ENCODE assay signal across 1 cellular context in the genomic region with DNA sequence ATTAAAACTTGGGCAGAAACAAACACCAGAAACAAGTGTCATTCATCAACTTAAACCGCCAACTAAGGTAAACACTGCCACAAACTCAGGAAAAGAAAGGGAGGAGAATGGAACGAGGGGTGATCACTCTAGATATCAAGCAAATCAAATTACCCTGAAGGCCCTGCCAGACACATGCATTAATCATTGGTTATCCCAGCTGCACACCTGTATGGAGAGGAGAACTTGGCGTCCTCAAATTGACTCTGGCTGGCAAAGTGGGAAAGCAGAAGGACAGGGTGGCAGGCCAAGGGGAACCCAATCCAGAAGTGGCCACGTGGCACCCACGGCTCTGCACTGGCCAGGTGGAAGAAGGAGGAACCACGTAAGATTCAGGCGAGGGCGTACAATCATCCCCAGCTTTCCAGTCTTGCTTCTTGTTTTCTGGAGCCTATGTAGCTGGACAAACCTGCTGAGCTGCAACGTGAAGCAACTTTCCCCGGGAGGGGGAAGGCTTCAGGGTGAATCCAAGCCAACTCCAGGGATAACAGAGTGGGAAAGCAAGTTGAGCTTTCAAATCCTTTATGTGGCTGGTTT.
TF ChIP-seq lines count a peak whose summit lies in the region.

No MANE protein-coding gene starts in this region.

TF ChIP-seq in K562, 482 proteins besides CTCF, POLR2A, EP300 and RAD21 (continued from another document and continues in another):
- TF ChIP-seq, protein P1, sequence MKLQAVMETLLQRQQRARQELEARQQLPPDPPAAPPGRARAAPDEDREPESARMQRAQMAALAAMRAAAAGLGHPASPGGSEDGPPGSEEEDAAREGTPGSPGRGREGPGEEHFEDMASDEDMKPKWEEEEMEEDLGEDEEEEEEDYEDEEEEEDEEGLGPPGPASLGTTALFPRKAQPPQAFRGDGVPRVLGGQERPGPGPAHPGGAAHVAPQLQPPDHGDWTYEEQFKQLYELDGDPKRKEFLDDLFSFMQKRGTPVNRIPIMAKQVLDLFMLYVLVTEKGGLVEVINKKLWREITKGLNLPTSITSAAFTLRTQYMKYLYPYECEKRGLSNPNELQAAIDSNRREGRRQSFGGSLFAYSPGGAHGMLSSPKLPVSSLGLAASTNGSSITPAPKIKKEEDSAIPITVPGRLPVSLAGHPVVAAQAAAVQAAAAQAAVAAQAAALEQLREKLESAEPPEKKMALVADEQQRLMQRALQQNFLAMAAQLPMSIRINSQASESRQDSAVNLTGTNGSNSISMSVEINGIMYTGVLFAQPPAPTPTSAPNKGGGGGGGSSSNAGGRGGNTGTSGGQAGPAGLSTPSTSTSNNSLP (IDR thresholded peaks at IDR 0.05; ENCODE audit: borderline replicate concordance, low read depth, low read length): peak; percentile 45; the same call in 1 of the 2 replicates
- no peak for TF ChIP-seq IFI16 (CRISPR knock-in tag; IDR thresholded peaks at IDR 0.05)
- 0 out of 2 replicates have a peak, but pooled peaks have one; percentile 59 for TF ChIP-seq ZBTB17 (CRISPR knock-in tag; IDR thresholded peaks at IDR 0.05)
- no peak for TF ChIP-seq ZBTB1 (CRISPR knock-in tag; IDR thresholded peaks at IDR 0.05; ENCODE audit: borderline replicate concordance, low read depth)
- TF ChIP-seq EZH2 (IDR thresholded peaks at IDR 0.05; ENCODE audit: borderline replicate concordance, low read depth, low read length): no peak
- TF ChIP-seq ARID1B (IDR thresholded peaks at IDR 0.05): peak; percentile 67
- no peak for TF ChIP-seq HMG20B (CRISPR knock-in tag; IDR thresholded peaks at IDR 0.05)
- peak; percentile 52 for TF ChIP-seq CBFA2T2 (conservative IDR thresholded peaks at IDR 0.05)
- TF ChIP-seq SNIP1 (IDR thresholded peaks at IDR 0.05; ENCODE audit: low read depth): 0 out of 2 replicates have a peak, but pooled peaks have one; percentile 5
- peak; percentile 92 for TF ChIP-seq NFRKB (IDR thresholded peaks at IDR 0.05; ENCODE audit: low read depth)
- TF ChIP-seq, protein P2, sequence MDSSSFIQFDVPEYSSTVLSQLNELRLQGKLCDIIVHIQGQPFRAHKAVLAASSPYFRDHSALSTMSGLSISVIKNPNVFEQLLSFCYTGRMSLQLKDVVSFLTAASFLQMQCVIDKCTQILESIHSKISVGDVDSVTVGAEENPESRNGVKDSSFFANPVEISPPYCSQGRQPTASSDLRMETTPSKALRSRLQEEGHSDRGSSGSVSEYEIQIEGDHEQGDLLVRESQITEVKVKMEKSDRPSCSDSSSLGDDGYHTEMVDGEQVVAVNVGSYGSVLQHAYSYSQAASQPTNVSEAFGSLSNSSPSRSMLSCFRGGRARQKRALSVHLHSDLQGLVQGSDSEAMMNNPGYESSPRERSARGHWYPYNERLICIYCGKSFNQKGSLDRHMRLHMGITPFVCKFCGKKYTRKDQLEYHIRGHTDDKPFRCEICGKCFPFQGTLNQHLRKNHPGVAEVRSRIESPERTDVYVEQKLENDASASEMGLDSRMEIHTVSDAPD (CRISPR knock-in tag; IDR thresholded peaks at IDR 0.05): no peak
- TF ChIP-seq ZNF384 (IDR thresholded peaks at IDR 0.05; ENCODE audit: low read depth, low read length): no peak
- no peak for TF ChIP-seq THRAP3 (IDR thresholded peaks at IDR 0.05; ENCODE audit: borderline replicate concordance)
- no peak for TF ChIP-seq PYGO2 (tag; IDR thresholded peaks at IDR 0.05)
- no peak for TF ChIP-seq HINFP (tag; conservative IDR thresholded peaks at IDR 0.05; ENCODE audit: low read depth)
- peak; percentile 68; the same call in 1 of the 2 replicates for TF ChIP-seq ZNF583 (CRISPR knock-in tag; IDR thresholded peaks at IDR 0.05)
- peak; percentile 20 for TF ChIP-seq CEBPB (tag; IDR thresholded peaks at IDR 0.05)
- no peak; a peak in 1 of 4 replicates for TF ChIP-seq ZNF639 (CRISPR knock-in tag; conservative IDR thresholded peaks at IDR 0.05 in 1 of 2, IDR thresholded peaks at IDR 0.05 in 1 of 2)
- TF ChIP-seq ZBTB40 (IDR thresholded peaks at IDR 0.05): no peak
- no peak for TF ChIP-seq ZBTB40 (CRISPR knock-in tag; IDR thresholded peaks at IDR 0.05)
- 0 out of 2 replicates have a peak, but pooled peaks have one; percentile 42 for TF ChIP-seq RUNX1 (IDR thresholded peaks at IDR 0.05; ENCODE audit: low read depth)
- TF ChIP-seq SREBF2 (CRISPR knock-in tag; IDR thresholded peaks at IDR 0.05): no peak
- no peak for TF ChIP-seq TSHZ1 (CRISPR knock-in tag; IDR thresholded peaks at IDR 0.05)
- TF ChIP-seq ZNF347 (CRISPR knock-in tag; IDR thresholded peaks at IDR 0.05; ENCODE audit: low read depth): no peak
- peak; percentile 49 to 74; a peak in 3 of 4 replicates for TF ChIP-seq MLLT1 (IDR thresholded peaks at IDR 0.05)
- TF ChIP-seq, protein P3, sequence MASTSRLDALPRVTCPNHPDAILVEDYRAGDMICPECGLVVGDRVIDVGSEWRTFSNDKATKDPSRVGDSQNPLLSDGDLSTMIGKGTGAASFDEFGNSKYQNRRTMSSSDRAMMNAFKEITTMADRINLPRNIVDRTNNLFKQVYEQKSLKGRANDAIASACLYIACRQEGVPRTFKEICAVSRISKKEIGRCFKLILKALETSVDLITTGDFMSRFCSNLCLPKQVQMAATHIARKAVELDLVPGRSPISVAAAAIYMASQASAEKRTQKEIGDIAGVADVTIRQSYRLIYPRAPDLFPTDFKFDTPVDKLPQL (IDR thresholded peaks at IDR 0.05; ENCODE audit: extremely low read depth, insufficient read length): no peak
- no peak for TF ChIP-seq ZNF717 (CRISPR knock-in tag; IDR thresholded peaks at IDR 0.05)
- no peak for TF ChIP-seq PTRF (tag; IDR thresholded peaks at IDR 0.05)
- TF ChIP-seq, protein P4, sequence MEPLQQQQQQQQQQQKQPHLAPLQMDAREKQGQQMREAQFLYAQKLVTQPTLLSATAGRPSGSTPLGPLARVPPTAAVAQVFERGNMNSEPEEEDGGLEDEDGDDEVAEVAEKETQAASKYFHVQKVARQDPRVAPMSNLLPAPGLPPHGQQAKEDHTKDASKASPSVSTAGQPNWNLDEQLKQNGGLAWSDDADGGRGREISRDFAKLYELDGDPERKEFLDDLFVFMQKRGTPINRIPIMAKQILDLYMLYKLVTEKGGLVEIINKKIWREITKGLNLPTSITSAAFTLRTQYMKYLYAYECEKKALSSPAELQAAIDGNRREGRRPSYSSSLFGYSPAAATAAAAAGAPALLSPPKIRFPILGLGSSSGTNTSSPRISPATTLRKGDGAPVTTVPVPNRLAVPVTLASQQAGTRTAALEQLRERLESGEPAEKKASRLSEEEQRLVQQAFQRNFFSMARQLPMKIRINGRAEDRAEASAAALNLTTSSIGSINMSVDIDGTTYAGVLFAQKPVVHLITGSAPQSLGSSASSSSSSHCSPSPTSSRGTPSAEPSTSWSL (CRISPR knock-in tag; IDR thresholded peaks at IDR 0.05; ENCODE audit: borderline replicate concordance): no peak
- peak; percentile 31; the same call in 1 of the 2 replicates for TF ChIP-seq TCF7 (IDR thresholded peaks at IDR 0.05; ENCODE audit: borderline replicate concordance)
